Comparison of ENCODE assay signal across 20 cellular contexts in genomic region chr6:107737397-107737793, GRCh38.
A peak's percentile ranks its signal among the peaks of the same experiment; 100 is the strongest.
DNase-seq lines count a peak whose midpoint lies in the region; ATAC-seq and TF ChIP-seq lines count a peak whose summit lies in the region.
"Had no signal": no experiment of that assay in that cellular context is flagged by ENCODE, and none has a peak within 500 bp of the region (broad histone marks: within the 10 kb centered on the region; RNA-seq: fewer than 3 reads in every experiment).

No MANE protein-coding gene starts in this region.

- H4K20me1 ChIP-seq in OCI-LY7 (ENCODE audit: insufficient read depth, low read length) = no peaks in the 10 kb centered on the region

- peak overlapping the region; percentile 46 for H3K4me3 ChIP-seq in OCI-LY7 (ENCODE audit: low read depth, low read length, poor library complexity, severe bottlenecking)
- peak overlapping the region; percentile 23 for H3K4me3 ChIP-seq in effector memory CD4-positive, alpha-beta T cell (ENCODE audit: insufficient read depth, low read depth, low read length, poor library complexity, severe bottlenecking)

- H3K27ac ChIP-seq in OCI-LY7 (ENCODE audit: low read depth, low read length, poor library complexity, severe bottlenecking) = peak overlapping the region; percentile 63
- H3K27ac ChIP-seq in effector memory CD4-positive, alpha-beta T cell (ENCODE audit: insufficient read depth, low read length, poor library complexity, severe bottlenecking) = peak overlapping the region; percentile 69
- H3K27ac ChIP-seq: SK-N-MC had no signal

- peak overlapping the region; percentile 72 for H3K4me2 ChIP-seq in OCI-LY7 (ENCODE audit: low read length)

- no peaks in the 10 kb centered on the region for H3K79me2 ChIP-seq in OCI-LY7 (ENCODE audit: insufficient read depth, low read depth, low read length)

- intact Hi-C loops in OCI-LY7 (cut with micrococcal nuclease; ENCODE audit: unreplicated experiment) = loop anchor here (2.0 kb wide), 1 partner anchor 85 kb away; no protein-coding TSS in a partner anchor

- no peaks in the 10 kb centered on the region for H3K27me3 ChIP-seq in effector memory CD4-positive, alpha-beta T cell (replicated peaks; ENCODE audit: control insufficient read depth, insufficient read depth, low read length, poor library complexity, severe bottlenecking)

- H3K27me3 Mint-ChIP-seq in activated T-cell treated with anti-CD3 and anti-CD28 coated beads, Interleukin-2, amount 50 U/mL, for 4 hours (ENCODE audit: low read depth) = no peaks in the 10 kb centered on the region

- CTCF ChIA-PET in OCI-LY7 (lab: Charles Lee; ENCODE audit: unreplicated experiment) = interaction anchor here (1.3 kb wide), 1 partner anchor 50 kb away, joined by 3 read pairs; no protein-coding TSS in a partner anchor

- H3K36me3 Mint-ChIP-seq in activated T-cell treated with anti-CD3 and anti-CD28 coated beads, Interleukin-2, amount 50 U/mL, for 4 hours (ENCODE audit: insufficient read depth) = peaks cover 16% of the 10 kb centered on the region
- no peaks in the 10 kb centered on the region for H3K36me3 Mint-ChIP-seq in stimulated activated effector memory CD8-positive, alpha-beta T cell treated with anti-CD3 and anti-CD28 coated beads, Interleukin-12 subunit alpha, Interleukin-12 subunit beta, amount 100 ng/mL, for 72 hours
- H3K36me3 Mint-ChIP-seq: type B pancreatic cell had no signal

- DNase-seq in activated T-cell treated with anti-CD3 and anti-CD28 coated beads, Interleukin-2, amount 50 U/mL, for 4 hours = no peak
- DNase-seq in activated T-cell treated with anti-CD3 and anti-CD28 coated beads, Interleukin-2, amount 50 U/mL, for 48 hours = no peak
- DNase-seq in OCI-LY7 (ENCODE audit: low spot score) = no peak
- DNase-seq in effector memory CD4-positive, alpha-beta T cell = no peak
- DNase-seq in stimulated activated effector memory CD8-positive, alpha-beta T cell treated with anti-CD3 and anti-CD28 coated beads, Interleukin-12 subunit alpha, Interleukin-12 subunit beta, amount 100 ng/mL, for 72 hours (ENCODE audit: low spot score in 2 of 2) = no peak
- no peak for DNase-seq in NCI-H1092 treated with DMSO at 0.1 percent for 48 hours (lab: John Stamatoyannopoulos, UW)
- DNase-seq: ACHN; activated CD4-positive, alpha-beta T cell treated with anti-CD3 and anti-CD28 coated beads, Interleukin-2, amount 50 U/mL, for 1 hour; activated gamma-delta T cell; DMS79; HFFc6; NCI-H1436 treated with DMSO at 0.1 percent for 48 hours; NCI-H2171 treated with DMSO at 0.1 percent for 48 hours; nucleus accumbens; right cardiac atrium had no signal

- no peak for ATAC-seq in activated T-cell treated with anti-CD3 and anti-CD28 coated beads, Interleukin-2, amount 50 U/mL, for 4 hours
- no peak for ATAC-seq in stimulated activated effector memory CD8-positive, alpha-beta T cell treated with anti-CD3 and anti-CD28 coated beads, Interleukin-12 subunit alpha, Interleukin-12 subunit beta, amount 100 ng/mL, for 72 hours
- ATAC-seq in GM21723 (IDR thresholded peaks at IDR 0.05; ENCODE audit: unreplicated experiment) (no peak), HG02571 (IDR thresholded peaks at IDR 0.05; ENCODE audit: unreplicated experiment) (no peak)
- ATAC-seq: Panc1, right cardiac atrium had no signal

- peak overlapping the region; percentile 85 for H3K27ac Mint-ChIP-seq in stimulated activated effector memory CD8-positive, alpha-beta T cell treated with anti-CD3 and anti-CD28 coated beads, Interleukin-12 subunit alpha, Interleukin-12 subunit beta, amount 100 ng/mL, for 72 hours
- H3K27ac Mint-ChIP-seq: HFFc6, type B pancreatic cell had no signal

- BruUV-seq in OCI-LY7 (replicated peaks; lab: Mats Ljungman, UMichigan) = no TSS peak

- peak overlapping the region; percentile 46 for H3K4me3 Mint-ChIP-seq in activated T-cell treated with anti-CD3 and anti-CD28 coated beads, Interleukin-2, amount 50 U/mL, for 4 hours
- H3K4me3 Mint-ChIP-seq in stimulated activated effector memory CD8-positive, alpha-beta T cell treated with anti-CD3 and anti-CD28 coated beads, Interleukin-12 subunit alpha, Interleukin-12 subunit beta, amount 100 ng/mL, for 72 hours = peak overlapping the region; percentile 52
- H3K4me3 Mint-ChIP-seq: HFFc6, type B pancreatic cell had no signal

- peaks cover 85% of the 10 kb centered on the region for H3K4me1 Mint-ChIP-seq in activated T-cell treated with anti-CD3 and anti-CD28 coated beads, Interleukin-2, amount 50 U/mL, for 4 hours (ENCODE audit: low read depth)
- peaks cover 85% of the 10 kb centered on the region for H3K4me1 Mint-ChIP-seq in stimulated activated effector memory CD8-positive, alpha-beta T cell treated with anti-CD3 and anti-CD28 coated beads, Interleukin-12 subunit alpha, Interleukin-12 subunit beta, amount 100 ng/mL, for 72 hours

- POLR2A ChIA-PET in OCI-LY7 (lab: Charles Lee) = interaction anchor here (1.1 to 1.6 kb wide), 2 partner anchors 18 to 25 kb away, joined by 5 read pairs; no protein-coding TSS in a partner anchor

- H2AFZ ChIP-seq in OCI-LY7 (ENCODE audit: low read length) = peak overlapping the region; percentile 96

- H3K9me3 ChIP-seq in OCI-LY7 (ENCODE audit: low read length) = no peaks in the 10 kb centered on the region
- H3K9me3 ChIP-seq in effector memory CD4-positive, alpha-beta T cell (ENCODE audit: control insufficient read depth, low read length) = no peaks in the 10 kb centered on the region

- H3K36me3 ChIP-seq in OCI-LY7 (ENCODE audit: insufficient read depth, low read length) = no peaks in the 10 kb centered on the region; the same call in 1 of the 2 replicates
- H3K36me3 ChIP-seq in effector memory CD4-positive, alpha-beta T cell (ENCODE audit: control insufficient read depth, insufficient read depth, low read length) = no peaks in the 10 kb centered on the region

- no peaks in the 10 kb centered on the region for H3K9me2 ChIP-seq in OCI-LY7 (ENCODE audit: insufficient read depth, low read length)

- H3K9me3 Mint-ChIP-seq in activated T-cell treated with anti-CD3 and anti-CD28 coated beads, Interleukin-2, amount 50 U/mL, for 4 hours = no peaks in the 10 kb centered on the region
- H3K9me3 Mint-ChIP-seq in stimulated activated effector memory CD8-positive, alpha-beta T cell treated with anti-CD3 and anti-CD28 coated beads, Interleukin-12 subunit alpha, Interleukin-12 subunit beta, amount 100 ng/mL, for 72 hours = no peaks in the 10 kb centered on the region
- H3K9me3 Mint-ChIP-seq: HFFc6 had no signal

- no peak for TF ChIP-seq CTCF in OCI-LY7 (conservative IDR thresholded peaks at IDR 0.05; ENCODE audit: low read length)

- peaks cover 63% of the 10 kb centered on the region for H3K4me1 ChIP-seq in OCI-LY7 (ENCODE audit: insufficient read depth, low read length, poor library complexity, severe bottlenecking)
- H3K4me1 ChIP-seq in effector memory CD4-positive, alpha-beta T cell (ENCODE audit: control insufficient read depth, insufficient read depth, low read length, poor library complexity, severe bottlenecking) = peaks cover 87% of the 10 kb centered on the region
